12 cellular contexts compared by ENCODE assay signal in the genomic region with DNA sequence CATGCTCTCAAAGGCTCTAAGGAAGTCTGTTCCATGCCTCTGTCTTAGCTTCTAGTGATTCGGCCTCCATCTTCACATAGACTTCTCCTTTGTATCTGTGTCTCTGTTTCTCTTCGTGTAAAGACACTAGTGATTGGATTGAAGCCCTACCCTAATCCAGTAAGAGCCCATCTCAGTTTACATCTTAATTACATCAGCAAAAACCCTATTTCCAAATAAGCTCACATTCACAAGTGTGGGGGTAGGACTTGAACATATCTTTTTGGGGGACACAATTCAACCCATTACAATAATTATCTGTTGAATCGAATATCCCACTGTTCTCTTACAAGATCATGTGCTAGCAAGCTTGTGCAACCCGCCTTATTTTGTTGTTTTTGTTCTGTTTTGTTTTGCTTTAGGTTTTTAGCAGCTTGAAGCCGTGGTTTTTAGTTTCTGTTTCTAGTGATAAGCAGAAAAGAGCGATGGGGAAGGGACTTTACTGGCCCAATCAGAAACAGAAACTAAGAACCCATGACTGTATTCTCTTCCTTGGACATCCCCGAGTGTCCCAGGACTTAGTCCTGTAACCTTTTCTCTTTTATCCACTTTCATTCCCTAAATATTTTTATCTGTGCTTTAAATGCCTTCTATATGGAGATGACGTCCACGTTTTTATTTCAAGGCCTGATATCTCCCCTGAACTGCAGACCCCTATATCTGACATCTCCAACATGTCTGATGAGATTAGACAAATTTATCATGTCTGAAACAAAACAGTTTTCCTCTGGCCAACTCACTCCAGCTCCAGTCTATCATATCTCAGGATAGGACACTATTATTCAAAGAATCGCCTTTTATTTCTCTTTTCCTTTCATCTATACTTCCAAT.
DNase-seq lines count a peak whose midpoint lies in the region; ATAC-seq and TF ChIP-seq lines count a peak whose summit lies in the region.
"Had no signal": no experiment of that assay in that cellular context is flagged by ENCODE, and none has a peak within 500 bp of the region (broad histone marks: within the 10 kb centered on the region; RNA-seq: fewer than 3 reads in every experiment).

No MANE protein-coding gene starts in this region.

- no peaks in the 10 kb centered on the region for H3K36me3 ChIP-seq in neural progenitor cell
- H3K36me3 ChIP-seq: heart right ventricle had no signal

- no peak overlapping the region for H3K27ac Mint-ChIP-seq in neural progenitor cell

- no peaks in the 10 kb centered on the region for H3K36me3 Mint-ChIP-seq in neural progenitor cell

- no peaks in the 10 kb centered on the region for H4K20me1 ChIP-seq in neural progenitor cell (ENCODE audit: low read depth)

- H3K27me3 Mint-ChIP-seq in neural progenitor cell (ENCODE audit: insufficient read depth, low read depth) = peaks cover 3% of the 10 kb centered on the region

- no peaks in the 10 kb centered on the region for H3K9me3 Mint-ChIP-seq in neural progenitor cell

- H3K4me3 Mint-ChIP-seq in neural progenitor cell = no peak overlapping the region

- no peaks in the 10 kb centered on the region for H3K27me3 ChIP-seq in neural progenitor cell
- H3K27me3 ChIP-seq: heart right ventricle had no signal

- no peaks in the 10 kb centered on the region for H3K4me1 ChIP-seq in neural progenitor cell
- H3K4me1 ChIP-seq: heart right ventricle had no signal

- ATAC-seq in GM18502 (IDR thresholded peaks at IDR 0.05; ENCODE audit: poor library complexity, unreplicated experiment) (peak; percentile 71), GM19467 (IDR thresholded peaks at IDR 0.05; ENCODE audit: unreplicated experiment) (peak; percentile 72), HG03354 (IDR thresholded peaks at IDR 0.05; ENCODE audit: poor library complexity, severe bottlenecking, unreplicated experiment) (peak; percentile 59)
- ATAC-seq: heart right ventricle had no signal

- no peaks in the 10 kb centered on the region for H3K9me3 ChIP-seq in neural progenitor cell (ENCODE audit: low read depth)

- H3F3A ChIP-seq in neural progenitor cell (ENCODE audit: low read depth) = no peaks in the 10 kb centered on the region

- TF ChIP-seq CTCF in choroid plexus epithelial cell (conservative IDR thresholded peaks at IDR 0.05; ENCODE audit: low read depth, low read length) = no peak
- no peak for TF ChIP-seq CTCF in neural progenitor cell (IDR thresholded peaks at IDR 0.05)
- no peak for TF ChIP-seq CTCF in GM13977 (IDR thresholded peaks at IDR 0.05; ENCODE audit: extremely low read depth, insufficient read depth, missing control alignments)

- H3K9ac ChIP-seq in neural progenitor cell = no peak overlapping the region

- in situ Hi-C loops in GM13977 (cut with MboI; ENCODE audit: low pct_unique_long_range_greater_than_20kb, low sequenced_read_pairs, unreplicated experiment) = no loop called here

- H2AFZ ChIP-seq in neural progenitor cell (replicated peaks) = no peak overlapping the region

- no peaks in the 10 kb centered on the region for H3K4me1 Mint-ChIP-seq in neural progenitor cell

- DNase-seq in choroid plexus epithelial cell (ENCODE audit: low read depth) = peak; percentile 56
- DNase-seq in neural progenitor cell (ENCODE audit: low spot score) = no peak
- no peak for DNase-seq in stimulated activated naive CD4-positive, alpha-beta T cell treated with Interleukin-2 at 50 U/mL for 16 hours (lab: John Stamatoyannopoulos, UW)
- DNase-seq in T-helper 9 cell = no peak
- no peak for DNase-seq in GM13977 (ENCODE audit: low spot score)
- DNase-seq: dermis blood vessel endothelial cell; heart right ventricle; stimulated activated CD8-positive, alpha-beta memory T cell treated with anti-CD3 and anti-CD28 coated beads, Interleukin-4, amount 100 ng/mL, for 48 hours; SW 1271 had no signal

- no peaks in the 10 kb centered on the region for H3K79me2 ChIP-seq in neural progenitor cell (ENCODE audit: low read depth)

- H3K27ac ChIP-seq in neural progenitor cell = no peak overlapping the region
- H3K27ac ChIP-seq: heart right ventricle had no signal

- H3K4me3 ChIP-seq in choroid plexus epithelial cell (ENCODE audit: low read depth, low read length) (no peak overlapping the region), neural progenitor cell (no peak overlapping the region)

- H3K4me2 ChIP-seq in neural progenitor cell = no peak overlapping the region
